8 cellular contexts compared by ENCODE assay signal in genomic region chr14:70415788-70416187, GRCh38. TPM values are rescaled to one million over a fixed set of nuclear protein-coding genes. Genes with fewer than 3 reads are reported as not detected.
A peak's percentile ranks its signal among the peaks of the same experiment; 100 is the strongest.
DNase-seq lines count a peak whose midpoint lies in the region; ATAC-seq, FAIRE-seq and TF ChIP-seq lines count a peak whose summit lies in the region.

No MANE protein-coding gene starts in this region.

- TF ChIP-seq CTCF in OCI-LY1 (IDR thresholded peaks at IDR 0.05; ENCODE audit: low read length): no peak
- no peak for TF ChIP-seq CTCF in epithelial cell of esophagus (IDR thresholded peaks at IDR 0.05; ENCODE audit: insufficient read depth, low read depth, low read length, missing control alignments)
- TF ChIP-seq CTCF in pancreas (IDR thresholded peaks at IDR 0.05): no peak

- 5 to 10% methylated on average over 2 of the region's 2 CpGs for WGBS in pancreas, 2 donors

- H4K20me1 ChIP-seq in OCI-LY1 (ENCODE audit: insufficient read depth, low read length): no peaks in the 10 kb centered on the region

- H3K36me3 ChIP-seq in OCI-LY1 (ENCODE audit: insufficient read depth, low read length): no peaks in the 10 kb centered on the region
- H3K36me3 ChIP-seq in pancreas: no peaks in the 10 kb centered on the region

- no peaks in the 10 kb centered on the region for H3K9me3 ChIP-seq in OCI-LY1 (ENCODE audit: low read length)
- H3K9me3 ChIP-seq in pancreas: no peaks in the 10 kb centered on the region

- no peak for FAIRE-seq in pancreas (lab: Jason Lieb, UNC)

- intact Hi-C loops in pancreas (cut with DNase I): no loop called here

- peak overlapping the region; percentile 31; the same call in 1 of the 2 replicates for H3K4me2 ChIP-seq in OCI-LY1 (ENCODE audit: low read length)

- ATAC-seq in pancreas (peak in 1 of 4 donors; percentile 20), HG02852 (IDR thresholded peaks at IDR 0.05; ENCODE audit: unreplicated experiment) (no peak)

- H3K4me3 ChIP-seq in OCI-LY1 (ENCODE audit: low read depth, low read length, poor library complexity, severe bottlenecking) (peak overlapping the region; percentile 61), epithelial cell of esophagus (ENCODE audit: low read length) (peak overlapping the region; percentile 62), pancreas (peak overlapping the region in 3 of 4 donors; percentile 58 to 69 (median 68))

- DNase-seq in DMS79 (lab: John Stamatoyannopoulos, UW) (peak; percentile 18), epithelial cell of esophagus (ENCODE audit: low read depth) (no peak), pancreas (no peak), GM19240 (ENCODE audit: insufficient read length, low spot score) (no peak), activated gamma-delta T cell (lab: John Stamatoyannopoulos, UW) (no peak), NCI-H1930 (lab: John Stamatoyannopoulos, UW) (no peak)

- no peaks in the 10 kb centered on the region for H3K27me3 ChIP-seq in OCI-LY1 (ENCODE audit: insufficient read depth, low read length)
- no peaks in the 10 kb centered on the region for H3K27me3 ChIP-seq in pancreas

- no peak overlapping the region for H2AFZ ChIP-seq in OCI-LY1 (ENCODE audit: low read length)

- no peaks in the 10 kb centered on the region for H3K9me2 ChIP-seq in OCI-LY1 (ENCODE audit: low read depth, low read length)

- no peaks in the 10 kb centered on the region for H3K4me1 ChIP-seq in OCI-LY1 (ENCODE audit: insufficient read depth, low read length, severe bottlenecking)
- peaks cover 0 to 13% (median 6%) of the 10 kb centered on the region in 3 donors for H3K4me1 ChIP-seq in pancreas

- H3K79me2 ChIP-seq in OCI-LY1 (ENCODE audit: insufficient read depth, low read length): no peaks in the 10 kb centered on the region

- H3F3A ChIP-seq in OCI-LY1 (ENCODE audit: insufficient read depth, low read length): no peaks in the 10 kb centered on the region

- H3K27ac ChIP-seq in OCI-LY1 (ENCODE audit: low read depth, low read length, poor library complexity, severe bottlenecking) (no peak overlapping the region), pancreas (no peak overlapping the region)

- H3K9ac ChIP-seq in OCI-LY1 (ENCODE audit: low read length): no peak overlapping the region

RNA-seq across cellular contexts. Expression of gene SYNJ2BP, which starts 1.1 kb away (rescaled TPM):
- total RNA-seq in pancreas: 10 to 100 TPM in 5 of 6 donors, 1 to 10 TPM in 1; 7.5 to 20.5 (median 13.4) TPM
- 1 to 10 TPM; 5.0 to 7.0 TPM for polyA plus RNA-seq in pancreas

RNA-seq across cellular contexts. Expression of gene ADAM21, which starts 36.2 kb away (rescaled TPM):
- under 1 TPM in 1 of 6 donors, not detected in 5; 0.09 TPM for total RNA-seq in pancreas
- polyA plus RNA-seq in pancreas: under 1 TPM in 1 of 2 donors, not detected in 1; 0.05 TPM

RNA-seq across cellular contexts. Expression of gene COX16, which starts 56.3 kb away (rescaled TPM):
- 10 to 100 TPM; 16.1 to 23.2 (median 20.6) TPM for total RNA-seq in pancreas
- 10 to 100 TPM; 29.0 to 35.6 TPM for polyA plus RNA-seq in pancreas
